12 cellular contexts compared by ENCODE assay signal in the genomic region with DNA sequence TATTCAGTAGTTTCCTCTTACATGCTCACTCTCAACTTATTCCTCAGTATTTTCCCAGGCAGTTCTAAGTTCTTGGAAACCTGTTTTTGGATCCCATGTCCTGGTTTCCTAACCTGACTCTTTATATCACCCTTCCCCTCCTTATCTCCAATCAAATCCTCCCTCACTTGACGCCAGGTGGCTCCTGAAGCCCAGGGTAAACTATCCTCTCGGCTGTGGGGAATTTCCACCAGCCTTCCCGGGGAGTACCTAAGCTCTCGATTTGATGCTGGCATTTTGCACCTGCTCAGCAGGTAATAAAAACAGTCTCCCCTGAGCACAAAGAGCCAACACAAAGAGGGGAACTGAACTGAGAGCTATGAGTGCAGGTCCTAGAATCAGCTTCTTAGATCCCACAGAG.
A peak's percentile ranks its signal among the peaks of the same experiment; 100 is the strongest.
DNase-seq lines count a peak whose midpoint lies in the region; ATAC-seq, FAIRE-seq and TF ChIP-seq lines count a peak whose summit lies in the region.
"Had no signal": no experiment of that assay in that cellular context is flagged by ENCODE, and none has a peak within 500 bp of the region (broad histone marks: within the 10 kb centered on the region; RNA-seq: fewer than 3 reads in every experiment).

No MANE protein-coding gene starts in this region.

- H2AFZ ChIP-seq in GM23338, result no peak overlapping the region

- no peaks in the 10 kb centered on the region for H3K9me3 ChIP-seq in body of pancreas
- no peaks in the 10 kb centered on the region for H3K9me3 ChIP-seq in mucosa of descending colon

- peaks cover 5% of the 10 kb centered on the region; the same call in 2 of the 3 replicates for H3K4me1 Mint-ChIP-seq in GM23338

- DNase-seq in GM23338 (ENCODE audit: low spot score) (peak; percentile 59), NCI-H2171 treated with DMSO at 0.1 percent for 48 hours (lab: John Stamatoyannopoulos, UW) (peak; percentile 66), body of pancreas (peak; percentile 41 to 66 (median 62)), mucosa of descending colon (peak in 2 of 3 donors; percentile 38 to 42), 8988T (no peak), HTR-8/SVneo (ENCODE audit: insufficient read length, low spot score) (no peak), GM19239 (ENCODE audit: insufficient read length, low spot score) (no peak)
- DNase-seq in activated CD4-positive, CD25-positive, alpha-beta regulatory T cell (lab: John Stamatoyannopoulos, UW), result no peak
- DNase-seq: amygdala, Karpas-422, small intestine had no signal

- no peaks in the 10 kb centered on the region for H3K36me3 Mint-ChIP-seq in GM23338 (ENCODE audit: low read depth)

- H4K20me1 ChIP-seq in GM23338 (replicated peaks; ENCODE audit: insufficient read depth), result no peaks in the 10 kb centered on the region

- no peak overlapping the region for H3K4me2 ChIP-seq in GM23338

- H3K27me3 ChIP-seq in GM23338 (ENCODE audit: insufficient read depth) (no peaks in the 10 kb centered on the region), body of pancreas (no peaks in the 10 kb centered on the region)

- intact Hi-C loops in body of pancreas (cut with DNase I), result no loop called here
- intact Hi-C loops in mucosa of descending colon (cut with DNase I, micrococcal nuclease), result no loop called here

- WGBS in body of pancreas, 2 donors, result 18 to 25% methylated on average over 4 of the region's 4 CpGs

- no peak overlapping the region for H3K27ac Mint-ChIP-seq in GM23338

- no peak for FAIRE-seq in HTR-8/SVneo (lab: Jason Lieb, UNC)
- FAIRE-seq in GM19239 (lab: Jason Lieb, UNC), result no peak
- FAIRE-seq: endometrium, small intestine had no signal

- no peaks in the 10 kb centered on the region for H3K9me2 ChIP-seq in GM23338 (ENCODE audit: insufficient read depth)

- TF ChIP-seq CTCF in GM23338 (conservative IDR thresholded peaks at IDR 0.05; ENCODE audit: low read depth in 2 of 2), result peak; percentile 39 to 64; a peak in 3 of 4 replicates
- peak; percentile 7 to 71 (median 60) for TF ChIP-seq CTCF in body of pancreas (IDR thresholded peaks at IDR 0.05)
- TF ChIP-seq CTCF in mucosa of descending colon (IDR thresholded peaks at IDR 0.05), result no peak

- no peak overlapping the region for H3K4me3 Mint-ChIP-seq in GM23338

- no peaks in the 10 kb centered on the region for H3K79me2 ChIP-seq in GM23338 (replicated peaks; ENCODE audit: insufficient read depth)

- H3K4me1 ChIP-seq in GM23338 (ENCODE audit: insufficient read depth) (no peaks in the 10 kb centered on the region), body of pancreas (no peaks in the 10 kb centered on the region), mucosa of descending colon (ENCODE audit: low read depth) (no peaks in the 10 kb centered on the region)

- H3K36me3 ChIP-seq in GM23338 (ENCODE audit: insufficient read depth) (no peaks in the 10 kb centered on the region), body of pancreas (replicated peaks in 1 of 2; ENCODE audit: insufficient read depth in 1 of 2, low read depth in 2 of 2) (no peaks in the 10 kb centered on the region), mucosa of descending colon (ENCODE audit: low read depth) (no peaks in the 10 kb centered on the region)

- no peak overlapping the region for H3K27ac ChIP-seq in GM23338 (ENCODE audit: low read depth)
- no peak overlapping the region for H3K27ac ChIP-seq in body of pancreas

- TF ChIP-seq POLR2A in body of pancreas (IDR thresholded peaks at IDR 0.05), result no peak

- H3F3A ChIP-seq in GM23338 (replicated peaks; ENCODE audit: low read depth), result no peaks in the 10 kb centered on the region

- H3K4me3 ChIP-seq in GM23338 (no peak overlapping the region), body of pancreas (no peak overlapping the region), mucosa of descending colon (no peak overlapping the region)

- ATAC-seq in GM23338 (peak; percentile 94), body of pancreas (peak; percentile 38), mucosa of descending colon (peak; percentile 68)

- H3K27me3 Mint-ChIP-seq in GM23338 (ENCODE audit: insufficient read depth, low read depth, poor library complexity), result no peaks in the 10 kb centered on the region

- H3K9me3 Mint-ChIP-seq in GM23338, result 0 out of 3 replicates have a peak, but pooled peaks cover 2% of the 10 kb centered on the region

TF ChIP-seq in GM23338, 12 proteins besides CTCF, POLR2A, EP300 and RAD21:
- no peak for TF ChIP-seq CREB1 (CRISPR knock-in tag; IDR thresholded peaks at IDR 0.05; ENCODE audit: low read depth)
- TF ChIP-seq, protein P1, sequence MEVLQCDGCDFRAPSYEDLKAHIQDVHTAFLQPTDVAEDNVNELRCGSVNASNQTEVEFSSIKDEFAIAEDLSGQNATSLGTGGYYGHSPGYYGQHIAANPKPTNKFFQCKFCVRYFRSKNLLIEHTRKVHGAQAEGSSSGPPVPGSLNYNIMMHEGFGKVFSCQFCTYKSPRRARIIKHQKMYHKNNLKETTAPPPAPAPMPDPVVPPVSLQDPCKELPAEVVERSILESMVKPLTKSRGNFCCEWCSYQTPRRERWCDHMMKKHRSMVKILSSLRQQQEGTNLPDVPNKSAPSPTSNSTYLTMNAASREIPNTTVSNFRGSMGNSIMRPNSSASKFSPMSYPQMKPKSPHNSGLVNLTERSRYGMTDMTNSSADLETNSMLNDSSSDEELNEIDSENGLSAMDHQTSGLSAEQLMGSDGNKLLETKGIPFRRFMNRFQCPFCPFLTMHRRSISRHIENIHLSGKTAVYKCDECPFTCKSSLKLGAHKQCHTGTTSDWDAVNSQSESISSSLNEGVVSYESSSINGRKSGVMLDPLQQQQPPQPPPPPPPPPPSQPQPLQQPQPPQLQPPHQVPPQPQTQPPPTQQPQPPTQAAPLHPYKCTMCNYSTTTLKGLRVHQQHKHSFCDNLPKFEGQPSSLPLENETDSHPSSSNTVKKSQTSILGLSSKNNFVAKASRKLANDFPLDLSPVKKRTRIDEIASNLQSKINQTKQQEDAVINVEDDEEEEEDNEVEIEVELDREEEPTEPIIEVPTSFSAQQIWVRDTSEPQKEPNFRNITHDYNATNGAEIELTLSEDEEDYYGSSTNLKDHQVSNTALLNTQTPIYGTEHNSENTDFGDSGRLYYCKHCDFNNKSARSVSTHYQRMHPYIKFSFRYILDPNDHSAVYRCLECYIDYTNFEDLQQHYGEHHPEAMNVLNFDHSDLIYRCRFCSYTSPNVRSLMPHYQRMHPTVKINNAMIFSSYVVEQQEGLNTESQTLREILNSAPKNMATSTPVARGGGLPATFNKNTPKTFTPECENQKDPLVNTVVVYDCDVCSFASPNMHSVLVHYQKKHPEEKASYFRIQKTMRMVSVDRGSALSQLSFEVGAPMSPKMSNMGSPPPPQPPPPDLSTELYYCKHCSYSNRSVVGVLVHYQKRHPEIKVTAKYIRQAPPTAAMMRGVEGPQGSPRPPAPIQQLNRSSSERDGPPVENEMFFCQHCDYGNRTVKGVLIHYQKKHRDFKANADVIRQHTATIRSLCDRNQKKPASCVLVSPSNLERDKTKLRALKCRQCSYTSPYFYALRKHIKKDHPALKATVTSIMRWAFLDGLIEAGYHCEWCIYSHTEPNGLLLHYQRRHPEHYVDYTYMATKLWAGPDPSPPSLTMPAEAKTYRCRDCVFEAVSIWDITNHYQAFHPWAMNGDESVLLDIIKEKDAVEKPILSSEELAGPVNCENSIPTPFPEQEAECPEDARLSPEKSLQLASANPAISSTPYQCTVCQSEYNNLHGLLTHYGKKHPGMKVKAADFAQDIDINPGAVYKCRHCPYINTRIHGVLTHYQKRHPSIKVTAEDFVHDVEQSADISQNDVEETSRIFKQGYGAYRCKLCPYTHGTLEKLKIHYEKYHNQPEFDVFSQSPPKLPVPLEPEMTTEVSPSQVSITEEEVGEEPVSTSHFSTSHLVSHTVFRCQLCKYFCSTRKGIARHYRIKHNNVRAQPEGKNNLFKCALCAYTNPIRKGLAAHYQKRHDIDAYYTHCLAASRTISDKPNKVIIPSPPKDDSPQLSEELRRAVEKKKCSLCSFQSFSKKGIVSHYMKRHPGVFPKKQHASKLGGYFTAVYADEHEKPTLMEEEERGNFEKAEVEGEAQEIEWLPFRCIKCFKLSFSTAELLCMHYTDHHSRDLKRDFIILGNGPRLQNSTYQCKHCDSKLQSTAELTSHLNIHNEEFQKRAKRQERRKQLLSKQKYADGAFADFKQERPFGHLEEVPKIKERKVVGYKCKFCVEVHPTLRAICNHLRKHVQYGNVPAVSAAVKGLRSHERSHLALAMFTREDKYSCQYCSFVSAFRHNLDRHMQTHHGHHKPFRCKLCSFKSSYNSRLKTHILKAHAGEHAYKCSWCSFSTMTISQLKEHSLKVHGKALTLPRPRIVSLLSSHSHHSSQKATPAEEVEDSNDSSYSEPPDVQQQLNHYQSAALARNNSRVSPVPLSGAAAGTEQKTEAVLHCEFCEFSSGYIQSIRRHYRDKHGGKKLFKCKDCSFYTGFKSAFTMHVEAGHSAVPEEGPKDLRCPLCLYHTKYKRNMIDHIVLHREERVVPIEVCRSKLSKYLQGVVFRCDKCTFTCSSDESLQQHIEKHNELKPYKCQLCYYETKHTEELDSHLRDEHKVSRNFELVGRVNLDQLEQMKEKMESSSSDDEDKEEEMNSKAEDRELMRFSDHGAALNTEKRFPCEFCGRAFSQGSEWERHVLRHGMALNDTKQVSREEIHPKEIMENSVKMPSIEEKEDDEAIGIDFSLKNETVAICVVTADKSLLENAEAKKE (CRISPR knock-in tag; IDR thresholded peaks at IDR 0.05), result no peak
- TF ChIP-seq ZNF114 (CRISPR knock-in tag; IDR thresholded peaks at IDR 0.05), result no peak
- no peak for TF ChIP-seq STAT1 (IDR thresholded peaks at IDR 0.05; ENCODE audit: unreplicated experiment)
- TF ChIP-seq NANOG (IDR thresholded peaks at IDR 0.05; ENCODE audit: borderline replicate concordance), result no peak

Comparison
In these comparisons a context has a peak if more than half of its experiments do, and no peak if none do; other contexts are left out.
1. ATAC-seq: peak in every context shown above with its lines; median percentile 94 in GM23338; 68 in mucosa of descending colon; 38 in body of pancreas.
2. DNase-seq: peak in GM23338 (single experiment), NCI-H2171 treated with DMSO at 0.1 percent for 48 hours (single experiment), body of pancreas (4 of 4) and mucosa of descending colon (2 of 3); none in 8988T (single experiment), activated CD4-positive, CD25-positive, alpha-beta regulatory T cell (0 of 4), HTR-8/SVneo (single experiment) and GM19239 (single experiment).